Comparison of ENCODE assay signal across 18 cellular contexts in genomic region chr7:90952649-90952991, GRCh38.
A peak's percentile ranks its signal among the peaks of the same experiment; 100 is the strongest.
DNase-seq lines count a peak whose midpoint lies in the region; ATAC-seq, FAIRE-seq and TF ChIP-seq lines count a peak whose summit lies in the region.
"Had no signal": no experiment of that assay in that cellular context is flagged by ENCODE, and none has a peak within 500 bp of the region (broad histone marks: within the 10 kb centered on the region; RNA-seq: fewer than 3 reads in every experiment).

No MANE protein-coding gene starts in this region.

- TF ChIP-seq CTCF in A549 (IDR thresholded peaks at IDR 0.05) (no peak), WERI-Rb-1 (IDR thresholded peaks at IDR 0.05; ENCODE audit: low read depth, low read length) (no peak), mammary epithelial cell (conservative IDR thresholded peaks at IDR 0.05 in 1 of 2, IDR thresholded peaks at IDR 0.05 in 1 of 2; ENCODE audit: extremely low read depth in 1 of 2, insufficient read depth in 1 of 2, low read depth in 1 of 2, low read length in 2 of 2) (no peak)

- intact Hi-C loops in mammary epithelial cell (cut with micrococcal nuclease) = no loop called here

- no peak for ATAC-seq in A549
- no peak for ATAC-seq in HG03571 (IDR thresholded peaks at IDR 0.05; ENCODE audit: unreplicated experiment)
- ATAC-seq in HG02885 (IDR thresholded peaks at IDR 0.05; ENCODE audit: poor library complexity, unreplicated experiment) = no peak
- ATAC-seq: CD8-positive, alpha-beta T cell; stimulated activated naive CD8-positive, alpha-beta T cell treated with anti-CD3 and anti-CD28 coated beads, Interleukin-15, amount 100 ng/mL, for 72 hours had no signal

- DNase-seq in A549 (ENCODE audit: low read depth in 1 of 2, low spot score in 1 of 2) = no peak
- DNase-seq in NCI-H1092 treated with DMSO at 0.1 percent for 48 hours (lab: John Stamatoyannopoulos, UW) = peak; percentile 72
- DNase-seq in WERI-Rb-1 = no peak
- peak; percentile 22 for DNase-seq in iPS DF 4.7 (ENCODE audit: extremely low read depth, low spot score)
- DNase-seq in mammary epithelial cell = no peak
- DNase-seq in NCI-H2029 treated with DMSO at 0.1 percent for 48 hours (lab: John Stamatoyannopoulos, UW) = no peak
- DNase-seq: activated CD4-positive, CD25-positive, alpha-beta regulatory T cell; adrenal gland; CD8-positive, alpha-beta T cell; EL; NCI-H1105; NCI-H526; stimulated activated naive CD8-positive, alpha-beta T cell treated with anti-CD3 and anti-CD28 coated beads, Interleukin-15, amount 100 ng/mL, for 72 hours; T-helper 1 cell had no signal

- TF ChIP-seq POLR2A in A549 (IDR thresholded peaks at IDR 0.05; ENCODE audit: low read length) = no peak

- H3K4me1 ChIP-seq in A549 (no peaks in the 10 kb centered on the region), mammary epithelial cell (ENCODE audit: insufficient read depth, low read length) (no peaks in the 10 kb centered on the region)
- H3K4me1 ChIP-seq: adrenal gland had no signal

- H3K4me2 ChIP-seq in A549 (no peak overlapping the region), mammary epithelial cell (ENCODE audit: insufficient read depth, low read depth, low read length) (no peak overlapping the region)

- no peak overlapping the region for H3K9ac ChIP-seq in mammary epithelial cell (ENCODE audit: insufficient read depth, low read length)

- H4K20me1 ChIP-seq in mammary epithelial cell (ENCODE audit: insufficient read depth, low read length) = no peaks in the 10 kb centered on the region

- H3K27ac ChIP-seq in A549 = no peak overlapping the region
- H3K27ac ChIP-seq in WERI-Rb-1 = peak overlapping the region; percentile 21; the same call in 1 of the 2 replicates
- no peak overlapping the region for H3K27ac ChIP-seq in mammary epithelial cell (ENCODE audit: insufficient read depth, low read depth, low read length)
- H3K27ac ChIP-seq: adrenal gland, epithelial cell of prostate had no signal

- H3K27me3 ChIP-seq in WERI-Rb-1 (ENCODE audit: insufficient read depth, low read depth, severe bottlenecking) (no peaks in the 10 kb centered on the region), mammary epithelial cell (ENCODE audit: insufficient read depth, low read length) (no peaks in the 10 kb centered on the region)
- H3K27me3 ChIP-seq: adrenal gland had no signal

- dilution Hi-C loops in mammary epithelial cell (cut with HindIII; ENCODE audit: low sequenced_read_pairs) = no loop called here

- in situ Hi-C loops in mammary epithelial cell (cut with MboI; ENCODE audit: low sequenced_read_pairs in 2 of 2) = no loop called here

- POLR2A ChIA-PET in A549 (lab: Yijun Ruan, JAX) = no interaction called here

- no TSS peak for BruUV-seq in mammary epithelial cell (replicated peaks; lab: Mats Ljungman, UMichigan)

- H3K9me3 ChIP-seq in A549 (no peaks in the 10 kb centered on the region), WERI-Rb-1 (ENCODE audit: severe bottlenecking) (no peaks in the 10 kb centered on the region), mammary epithelial cell (replicated peaks; ENCODE audit: insufficient read depth, low read length) (no peaks in the 10 kb centered on the region)
- H3K9me3 ChIP-seq: adrenal gland, HAP-1 had no signal

- no peak for TF ChIP-seq RAD21 in A549 (conservative IDR thresholded peaks at IDR 0.05 in 1 of 2, IDR thresholded peaks at IDR 0.05 in 1 of 2)

- no peak overlapping the region for H2AFZ ChIP-seq in mammary epithelial cell (ENCODE audit: low read depth, low read length)

- H3K79me2 ChIP-seq in mammary epithelial cell (ENCODE audit: insufficient read depth, low read length) = no peaks in the 10 kb centered on the region

- H3K36me3 ChIP-seq in WERI-Rb-1 (no peaks in the 10 kb centered on the region; the same call in 1 of the 2 replicates), mammary epithelial cell (ENCODE audit: insufficient read depth, low read length) (no peaks in the 10 kb centered on the region)
- H3K36me3 ChIP-seq: adrenal gland, HAP-1 had no signal

- TF ChIP-seq EP300 in A549 (IDR thresholded peaks at IDR 0.05) = no peak

- FAIRE-seq in A549 (lab: Jason Lieb, UNC) = no peak

- CTCF ChIA-PET in A549 (lab: Yijun Ruan, JAX) (no interaction called here), mammary epithelial cell (lab: Charles Lee; ENCODE audit: low non-redundant PET) (no interaction called here)

- 11% methylated on average over 1 of the region's 1 CpG for WGBS in A549 (ENCODE audit: missing lambda C conversion rate)
- 65% methylated on average over 1 of the region's 1 CpG for WGBS in mammary epithelial cell (ENCODE audit: low coverage, missing lambda C conversion rate)

- no peak overlapping the region for H3K4me3 ChIP-seq in A549
- no peak overlapping the region for H3K4me3 ChIP-seq in WERI-Rb-1 (ENCODE audit: low read depth, low read length)
- H3K4me3 ChIP-seq in mammary epithelial cell (replicated peaks in 1 of 3; ENCODE audit: insufficient read depth in 1 of 3, low read depth in 2 of 3, low read length in 3 of 3) = no peak overlapping the region
- H3K4me3 ChIP-seq: adrenal gland, HAP-1 had no signal

TF ChIP-seq in A549, 52 proteins besides CTCF, POLR2A, EP300 and RAD21:
- TF ChIP-seq CBX8 (IDR thresholded peaks at IDR 0.05) (no peak), MAFK (IDR thresholded peaks at IDR 0.05; ENCODE audit: partially characterized antibody) (peak; percentile 54)
TF ChIP-seq in A549: peak in this region for 1.

Comparison
In these comparisons a context has a peak if more than half of its experiments do, and no peak if none do; other contexts are left out.
1. DNase-seq: peak in NCI-H1092 treated with DMSO at 0.1 percent for 48 hours (single experiment) and iPS DF 4.7 (single experiment); none in A549 (0 of 2), WERI-Rb-1 (single experiment), mammary epithelial cell (single experiment) and NCI-H2029 treated with DMSO at 0.1 percent for 48 hours (single experiment).